7 cellular contexts compared by ENCODE assay signal in the genomic region with DNA sequence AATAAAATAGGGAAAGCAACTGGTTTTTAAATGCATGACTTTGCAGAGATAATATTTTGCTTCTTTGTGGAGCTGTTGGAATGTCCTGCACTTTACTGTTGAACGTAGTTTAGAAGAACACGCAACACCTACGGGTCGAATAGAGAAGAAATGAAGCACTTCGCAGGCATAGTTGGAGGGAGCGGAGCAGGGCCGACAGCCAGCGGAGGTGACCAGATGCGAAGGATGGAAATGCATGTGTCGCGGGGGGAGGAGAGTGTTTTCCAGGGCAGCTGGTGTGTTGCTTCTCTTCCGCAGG. TPM values are rescaled to one million over a fixed set of nuclear protein-coding genes. Genes with fewer than 3 reads are reported as not detected.
DNase-seq lines count a peak whose midpoint lies in the region; ATAC-seq, FAIRE-seq and TF ChIP-seq lines count a peak whose summit lies in the region.

No MANE protein-coding gene starts in this region.

- H3K9me3 ChIP-seq in K562 (replicated peaks; ENCODE audit: control insufficient read depth, insufficient read depth, low read depth, low read length) (no peaks in the 10 kb centered on the region), subcutaneous abdominal adipose tissue (ENCODE audit: control insufficient read depth in 5 of 5, low read length in 5 of 5) (no peaks in the 10 kb centered on the region)

- no peak for TF ChIP-seq RAD21 in K562 (CRISPR knock-in tag; conservative IDR thresholded peaks at IDR 0.05 in 1 of 2, IDR thresholded peaks at IDR 0.05 in 1 of 2)

- peaks cover 57% of the 10 kb centered on the region for H3K79me2 ChIP-seq in K562 (ENCODE audit: control insufficient read depth, insufficient read depth, low read length)

- H3K4me1 ChIP-seq in K562 (replicated peaks in 1 of 2; ENCODE audit: control insufficient read depth in 2 of 2, insufficient read depth in 2 of 2, low read length in 2 of 2): peaks cover 19 to 21% of the 10 kb centered on the region in 2 experiments; a peak in 4 of 5 replicates
- H3K4me1 ChIP-seq in subcutaneous abdominal adipose tissue (ENCODE audit: control insufficient read depth in 5 of 5, insufficient read depth in 5 of 5, low read length in 5 of 5): peaks cover 3 to 60% (median 57%) of the 10 kb centered on the region in 5 donors

- H3K27me3 ChIP-seq in K562 (ENCODE audit: control insufficient read depth in 2 of 2, insufficient read depth in 2 of 2, low read length in 2 of 2) (peaks cover 0 to 5% of the 10 kb centered on the region in 2 experiments; a peak in 1 of 5 replicates), subcutaneous abdominal adipose tissue (ENCODE audit: control insufficient read depth in 5 of 5, insufficient read depth in 4 of 5, low read length in 5 of 5) (no peaks in the 10 kb centered on the region)

- ATAC-seq in K562 (0 out of 3 replicates have a peak, but pooled peaks have one; percentile 4), GM21786 (IDR thresholded peaks at IDR 0.05; ENCODE audit: unreplicated experiment) (no peak), HG03442 (IDR thresholded peaks at IDR 0.05; ENCODE audit: unreplicated experiment) (no peak)

- peak; percentile 26 for DNase-seq in GM13976 (ENCODE audit: low spot score)
- peak; percentile 47 to 78 for DNase-seq in NCI-H524 (lab: John Stamatoyannopoulos, UW)
- peak in 1 of 4 experiments; percentile 49 for DNase-seq in K562 (ENCODE audit: extremely low read depth in 1 of 4, low spot score in 3 of 4)
- DNase-seq in left kidney (ENCODE audit: low read depth, low spot score): peak; percentile 66

- H3K27ac ChIP-seq in K562 (ENCODE audit: extremely low read depth, low read depth, low read length) (peak overlapping the region; percentile 99), subcutaneous abdominal adipose tissue (ENCODE audit: low read depth, low read length) (peak overlapping the region; percentile 83)

- H3K36me3 ChIP-seq in K562 (ENCODE audit: control insufficient read depth, insufficient read depth, low read length) (peaks cover 10% of the 10 kb centered on the region; the same call in 2 of the 3 replicates), subcutaneous abdominal adipose tissue (ENCODE audit: control insufficient read depth in 5 of 5, insufficient read depth in 5 of 5, low read length in 5 of 5) (peaks cover 0 to 5% (median 5%) of the 10 kb centered on the region in 5 donors)

- H3K4me3 ChIP-seq in K562 (peak overlapping the region; percentile 88), subcutaneous abdominal adipose tissue (ENCODE audit: low read depth in 1 of 5, low read length in 5 of 5) (peak overlapping the region; percentile 68 to 90 (median 84))

- WGBS in K562 (ENCODE audit: insufficient coverage, low coverage, missing lambda C conversion rate): 0% methylated on average over 12 of the region's 12 CpGs

- TF ChIP-seq CTCF in GM13976 (IDR thresholded peaks at IDR 0.05; ENCODE audit: borderline replicate concordance, control extremely low read depth, extremely low read depth, insufficient read depth, missing control alignments) (no peak), K562 (IDR thresholded peaks at IDR 0.05 in 2 of 3, conservative IDR thresholded peaks at IDR 0.05 in 1 of 3; ENCODE audit: insufficient read depth in 2 of 3, low read depth in 1 of 3, low read length in 3 of 3) (0 out of 6 replicates have a peak, but pooled peaks of 1 of the 3 experiments have one; percentile 5)

- H2AFZ ChIP-seq in K562 (ENCODE audit: low read depth, low read length): peak overlapping the region; percentile 68

- in situ Hi-C loops in GM13976 (cut with MboI; ENCODE audit: low sequenced_read_pairs, unreplicated experiment): no loop called here
- in situ Hi-C loops in K562 (cut with MboI): no loop called here

- peaks cover 52% of the 10 kb centered on the region for H4K20me1 ChIP-seq in K562 (replicated peaks; ENCODE audit: control insufficient read depth, insufficient read depth, low read length)

- TF ChIP-seq EP300 in K562 (IDR thresholded peaks at IDR 0.05; ENCODE audit: low read length): no peak

- peaks cover 3% of the 10 kb centered on the region for H3K9me1 ChIP-seq in K562 (ENCODE audit: control insufficient read depth, insufficient read depth, low read length)

- intact Hi-C loops in K562 (cut with micrococcal nuclease): loop anchor here (10.0 kb wide), 1 partner anchor 400 kb away; the partner anchor contains the start of genes CEP89 and FAAP24

- CTCF ChIA-PET in K562 (lab: Yijun Ruan, JAX; ENCODE audit: low intra/inter-chr PET ratio): no interaction called here

- H3K9ac ChIP-seq in K562 (ENCODE audit: insufficient read depth in 1 of 2, low read depth in 2 of 2, low read length in 2 of 2): peak overlapping the region; percentile 99 to 100
- peak overlapping the region; percentile 80 to 94 (median 91) for H3K9ac ChIP-seq in subcutaneous abdominal adipose tissue (ENCODE audit: low read length in 5 of 5)

- no TSS peak for BruUV-seq in K562 (replicated peaks; lab: Mats Ljungman, UMichigan)

- TF ChIP-seq POLR2A in K562 (conservative IDR thresholded peaks at IDR 0.05): no peak

- H3K4me2 ChIP-seq in K562 (ENCODE audit: insufficient read depth, low read length): peak overlapping the region; percentile 97

- POLR2A ChIA-PET in K562 (lab: Yijun Ruan, JAX): interaction anchor here (0.6 to 5.2 kb wide), 24 partner anchors 10 to 932 kb away, joined by 3 to 60 read pairs (median 4); no protein-coding TSS in a partner anchor

- no peak for FAIRE-seq in K562 (lab: Jason Lieb, UNC)

TF ChIP-seq in K562, 482 proteins besides CTCF, POLR2A, EP300 and RAD21 (continues in another document):
- TF ChIP-seq EGR1 (conservative IDR thresholded peaks at IDR 0.05) (no peak), ZBTB49 (CRISPR knock-in tag; IDR thresholded peaks at IDR 0.05; ENCODE audit: borderline replicate concordance) (no peak), ZNF561 (CRISPR knock-in tag; conservative IDR thresholded peaks at IDR 0.05) (no peak), ZNF696 (CRISPR knock-in tag; conservative IDR thresholded peaks at IDR 0.05) (no peak), TOE1 (IDR thresholded peaks at IDR 0.05; ENCODE audit: borderline replicate concordance) (peak; percentile 46; the same call in 1 of the 2 replicates), TOE1 (CRISPR knock-in tag; IDR thresholded peaks at IDR 0.05; ENCODE audit: borderline replicate concordance, low read depth) (no peak), MAZ (CRISPR knock-in tag; conservative IDR thresholded peaks at IDR 0.05 in 1 of 2, IDR thresholded peaks at IDR 0.05 in 1 of 2) (peak in 1 of 2 experiments; percentile 4; a peak in 1 of 4 replicates), HDAC2 (IDR thresholded peaks at IDR 0.05) (0 out of 2 replicates have a peak, but pooled peaks have one; percentile 30), RFX5 (IDR thresholded peaks at IDR 0.05; ENCODE audit: low read depth, low read length) (no peak)

RNA-seq across cellular contexts. Expression of gene CEBPG, which starts 0.8 kb away (rescaled TPM):
- total RNA-seq in K562 (2011; cell fraction: chromatin; rRNA removed; ENCODE audit: low replicate concordance): 10.0 and 38.4 TPM in 2 replicates
- total RNA-seq in K562 (2011; cell fraction: nucleolus; rRNA removed): 8.7 and 12.4 TPM in 2 replicates
- 16.9 and 22.7 TPM in 2 replicates for total RNA-seq in K562 (2011; cell fraction: nucleoplasm; rRNA removed)
- total RNA-seq in K562 (2014; rRNA removed) (29.7 and 31.2 TPM in 2 replicates), K562 (2014; rRNA removed; fragmentation: Illumina TruSeq; extraction: Trizol) (34.9 and 42.3 TPM in 2 replicates), K562 (2015; rRNA removed; fragmentation: Illumina TruSeq; extraction: Trizol) (15.0 and 17.3 TPM in 2 replicates), K562 (2021) (29.7 and 34.6 TPM in 2 replicates)
- polyA plus RNA-seq in K562 (2011; rRNA removed) (30.9 and 31.2 TPM in 2 replicates), K562 (2014; fragmentation: Illumina TruSeq; extraction: Trizol) (28.8 and 30.1 TPM in 2 replicates), K562 (2014; fragmentation: Nextera tagmentation; extraction: Ambion mirVana) (1 to 10 TPM; 9.5 to 9.8 TPM), K562 (2014; rRNA removed) (30.2 and 33.0 TPM in 2 replicates)
- polyA plus RNA-seq in K562 (2011; cell fraction: cytosol; rRNA removed): 9.2 and 18.2 TPM in 2 replicates
- 11.6 and 23.1 TPM in 2 replicates for polyA plus RNA-seq in K562 (2011; cell fraction: nucleus; rRNA removed)
- 16.1 and 50.7 TPM in 2 replicates for polyA plus RNA-seq in K562 (2012)
- 31.5 and 41.1 TPM in 2 replicates for polyA minus RNA-seq in K562 (2011; rRNA and poly(A)+ RNA removed)
- polyA minus RNA-seq in K562 (2011; cell fraction: cytosol; rRNA and poly(A)+ RNA removed): 10.6 and 12.5 TPM in 2 replicates
- polyA minus RNA-seq in K562 (2011; cell fraction: nucleus; rRNA and poly(A)+ RNA removed): 7.7 and 21.0 TPM in 2 replicates
